18 cellular contexts compared by ENCODE assay signal in the genomic region with DNA sequence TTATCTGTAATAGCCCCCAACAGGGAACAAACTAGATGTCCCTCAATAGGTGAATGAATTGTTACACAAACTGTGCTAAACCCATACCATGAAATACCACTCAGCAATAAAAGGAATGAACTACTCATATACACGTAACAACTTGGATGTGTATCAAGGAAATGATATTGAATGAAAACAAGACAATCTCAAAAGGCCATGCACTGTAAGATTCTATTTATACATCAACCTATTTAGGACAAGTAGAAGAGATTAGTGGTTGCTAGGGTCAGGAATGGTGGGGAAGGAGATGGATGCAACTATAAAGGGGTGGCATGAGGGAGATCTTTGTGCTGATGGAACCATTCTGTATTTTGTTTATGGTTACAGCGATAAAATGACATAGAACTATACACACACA. TPM values are rescaled to one million over a fixed set of nuclear protein-coding genes. Genes with fewer than 3 reads are reported as not detected.
DNase-seq lines count a peak whose midpoint lies in the region; ATAC-seq and TF ChIP-seq lines count a peak whose summit lies in the region.
"Had no signal": no experiment of that assay in that cellular context is flagged by ENCODE, and none has a peak within 500 bp of the region (broad histone marks: within the 10 kb centered on the region; RNA-seq: fewer than 3 reads in every experiment).

No MANE protein-coding gene starts in this region.

- H3K36me3 ChIP-seq in left ventricle myocardium inferior: peaks cover 39% of the 10 kb centered on the region

- H3K27ac Mint-ChIP-seq in T-cell: peak overlapping the region; percentile 1 to 11
- H3K27ac Mint-ChIP-seq in effector memory CD8-positive, alpha-beta T cell: peak overlapping the region; percentile 38 to 94
- H3K27ac Mint-ChIP-seq in stimulated activated effector memory CD8-positive, alpha-beta T cell treated with anti-CD3 and anti-CD28 coated beads, Interleukin-12 subunit alpha, Interleukin-12 subunit beta, amount 100 ng/mL, for 72 hours: peak overlapping the region; percentile 95
- H3K27ac Mint-ChIP-seq: B cell; CD4-positive, alpha-beta T cell had no signal

- peaks cover 18% of the 10 kb centered on the region for H3K4me1 ChIP-seq in left ventricle myocardium inferior
- H3K4me1 ChIP-seq: SJCRH30 had no signal

- TF ChIP-seq CTCF in left ventricle myocardium inferior (IDR thresholded peaks at IDR 0.05; ENCODE audit: borderline replicate concordance): no peak
- no peak for TF ChIP-seq CTCF in GM10248 (IDR thresholded peaks at IDR 0.05; ENCODE audit: control extremely low read depth, extremely low read depth, low read depth, missing control alignments)

- peak overlapping the region; percentile 32 for H3K27ac ChIP-seq in left ventricle myocardium inferior (replicated peaks)
- H3K27ac ChIP-seq: KMS-11, SJCRH30 had no signal

- ATAC-seq in left cardiac atrium (no peak), T-cell (replicated peaks in 1 of 4) (no peak), GM21737 (IDR thresholded peaks at IDR 0.05; ENCODE audit: unreplicated experiment) (no peak)
- no peak for ATAC-seq in effector memory CD8-positive, alpha-beta T cell (replicated peaks)
- no peak for ATAC-seq in stimulated activated effector memory CD8-positive, alpha-beta T cell treated with anti-CD3 and anti-CD28 coated beads, Interleukin-12 subunit alpha, Interleukin-12 subunit beta, amount 100 ng/mL, for 72 hours

- peaks cover 51% of the 10 kb centered on the region for H3K36me3 Mint-ChIP-seq in T-cell
- H3K36me3 Mint-ChIP-seq in effector memory CD8-positive, alpha-beta T cell (ENCODE audit: insufficient read depth): peaks cover 18% of the 10 kb centered on the region
- peaks cover 82% of the 10 kb centered on the region for H3K36me3 Mint-ChIP-seq in stimulated activated effector memory CD8-positive, alpha-beta T cell treated with anti-CD3 and anti-CD28 coated beads, Interleukin-12 subunit alpha, Interleukin-12 subunit beta, amount 100 ng/mL, for 72 hours

- no peak overlapping the region for H3K4me3 ChIP-seq in left ventricle myocardium inferior
- H3K4me3 ChIP-seq: SJCRH30 had no signal

- CTCF ChIA-PET in T-cell (lab: Charles Lee) (no interaction called here), GM10248 (lab: Yijun Ruan, JAX) (no interaction called here)

- no peaks in the 10 kb centered on the region for H3K9me3 Mint-ChIP-seq in T-cell
- no peaks in the 10 kb centered on the region for H3K9me3 Mint-ChIP-seq in effector memory CD8-positive, alpha-beta T cell
- H3K9me3 Mint-ChIP-seq in stimulated activated effector memory CD8-positive, alpha-beta T cell treated with anti-CD3 and anti-CD28 coated beads, Interleukin-12 subunit alpha, Interleukin-12 subunit beta, amount 100 ng/mL, for 72 hours: no peaks in the 10 kb centered on the region
- H3K9me3 Mint-ChIP-seq: CD4-positive, alpha-beta T cell had no signal

- intact Hi-C loops in left ventricle myocardium inferior (cut with micrococcal nuclease) (no loop called here), left cardiac atrium (cut with DNase I) (no loop called here)

- H3K4me3 Mint-ChIP-seq in T-cell: no peak overlapping the region
- H3K4me3 Mint-ChIP-seq in effector memory CD8-positive, alpha-beta T cell: no peak overlapping the region
- H3K4me3 Mint-ChIP-seq in stimulated activated effector memory CD8-positive, alpha-beta T cell treated with anti-CD3 and anti-CD28 coated beads, Interleukin-12 subunit alpha, Interleukin-12 subunit beta, amount 100 ng/mL, for 72 hours: no peak overlapping the region
- H3K4me3 Mint-ChIP-seq: B cell; CD4-positive, alpha-beta T cell had no signal

- H3K27me3 Mint-ChIP-seq in T-cell: no peaks in the 10 kb centered on the region
- H3K27me3 Mint-ChIP-seq in effector memory CD8-positive, alpha-beta T cell: no peaks in the 10 kb centered on the region
- H3K27me3 Mint-ChIP-seq: B cell; CD4-positive, alpha-beta T cell had no signal

- H3K9me3 ChIP-seq in left ventricle myocardium inferior (replicated peaks): no peaks in the 10 kb centered on the region
- H3K9me3 ChIP-seq: SJCRH30 had no signal

- POLR2A ChIA-PET in T-cell (lab: Charles Lee) (interaction anchor here in 1 of 2 donors (0.6 kb wide), 1 partner anchor 21 kb away, joined by 5 read pairs; no protein-coding TSS in a partner anchor), GM10248 (lab: Yijun Ruan, JAX) (no interaction called here)

- DNase-seq in left ventricle myocardium inferior (no peak), left cardiac atrium (no peak), T-cell (no peak), GM10248 (ENCODE audit: extremely low spot score) (no peak)
- no peak for DNase-seq in effector memory CD8-positive, alpha-beta T cell
- no peak for DNase-seq in stimulated activated effector memory CD8-positive, alpha-beta T cell treated with anti-CD3 and anti-CD28 coated beads, Interleukin-12 subunit alpha, Interleukin-12 subunit beta, amount 100 ng/mL, for 72 hours (ENCODE audit: low spot score in 2 of 2)
- DNase-seq: CD4-positive, alpha-beta T cell; DMS79; HCEC 1CT; NCI-H1436; NCI-H2029 treated with DMSO at 0.1 percent for 48 hours; NCI-H510A; NCI-H774; RPMI8226; SJCRH30 had no signal

- H3K4me1 Mint-ChIP-seq in T-cell: peaks cover 33 to 46% (median 37%) of the 10 kb centered on the region in 3 donors
- peaks cover 37 to 68% of the 10 kb centered on the region in 2 donors for H3K4me1 Mint-ChIP-seq in effector memory CD8-positive, alpha-beta T cell (ENCODE audit: low read depth in 2 of 2)
- peaks cover 71% of the 10 kb centered on the region for H3K4me1 Mint-ChIP-seq in stimulated activated effector memory CD8-positive, alpha-beta T cell treated with anti-CD3 and anti-CD28 coated beads, Interleukin-12 subunit alpha, Interleukin-12 subunit beta, amount 100 ng/mL, for 72 hours
- H3K4me1 Mint-ChIP-seq: B cell had no signal

- H3K27me3 ChIP-seq in left ventricle myocardium inferior (ENCODE audit: low read depth): no peaks in the 10 kb centered on the region
- H3K27me3 ChIP-seq: SJCRH30 had no signal

RNA-seq across cellular contexts. Expression of a gene that starts 47.1 kb away (rescaled TPM):
- 31.7 TPM for total RNA-seq in left ventricle myocardium inferior
- 10 to 100 TPM; 26.9 to 27.6 TPM for total RNA-seq in left cardiac atrium
- total RNA-seq in T-cell: 10 to 100 TPM; 55.1 to 67.6 (median 60.2) TPM

RNA-seq across cellular contexts. Expression of a gene that starts 51.5 kb away (rescaled TPM):
- total RNA-seq in left ventricle myocardium inferior (0.05 TPM), left cardiac atrium (under 1 TPM in 1 of 2 donors, not detected in 1; 0.06 TPM), T-cell (not detected)
- total RNA-seq: B cell; CD4-positive, alpha-beta T cell had no signal

RNA-seq across cellular contexts. Expression of a gene that starts 54.5 kb away (rescaled TPM):
- total RNA-seq in left ventricle myocardium inferior (17.3 TPM), left cardiac atrium (10 to 100 TPM; 10.5 to 24.1 TPM), T-cell (100 to 1,000 TPM; 105 to 140 (median 116) TPM)

Comparison
In these comparisons a context has a peak if more than half of its experiments do, and no peak if none do; other contexts are left out.
1. H3K27ac Mint-ChIP-seq: peak in every context shown above with its lines; median percentile 95 in stimulated activated effector memory CD8-positive, alpha-beta T cell treated with anti-CD3 and anti-CD28 coated beads, Interleukin-12 subunit alpha, Interleukin-12 subunit beta, amount 100 ng/mL, for 72 hours; 66 in effector memory CD8-positive, alpha-beta T cell; 6 in T-cell.